ENCODE assay signal across 1 cellular context in genomic region chr11:126062679-126063509, GRCh38.
TF ChIP-seq lines count a peak whose summit lies in the region.

Gene CDON (minus strand): TSS chr11:126062866. CDS start chr11:126023476, 39,390 bp downstream.

TF ChIP-seq in H1, 55 proteins besides CTCF, POLR2A, EP300 and RAD21 (continued from another document):
- TF ChIP-seq TCF12 (IDR thresholded peaks at IDR 0.05; ENCODE audit: low read depth, low read length) (no peak), CEBPB (IDR thresholded peaks at IDR 0.05; ENCODE audit: low read depth, low read length) (no peak), POLR2AphosphoS5 (IDR thresholded peaks at IDR 0.05; ENCODE audit: low read depth, low read length) (no peak), RXRA (IDR thresholded peaks at IDR 0.05; ENCODE audit: insufficient read depth, low read depth, low read length) (no peak), JUN (IDR thresholded peaks at IDR 0.05; ENCODE audit: low read depth, low read length) (no peak), SP2 (IDR thresholded peaks at IDR 0.05; ENCODE audit: low read length) (no peak), SIX5 (IDR thresholded peaks at IDR 0.05; ENCODE audit: low read depth, low read length) (peak; percentile 56), TEAD4 (IDR thresholded peaks at IDR 0.05; ENCODE audit: low read depth, low read length) (no peak), SP1 (IDR thresholded peaks at IDR 0.05; ENCODE audit: low read depth, low read length) (peak; percentile 90), SIN3A (conservative IDR thresholded peaks at IDR 0.05 in 1 of 2, IDR thresholded peaks at IDR 0.05 in 1 of 2; ENCODE audit: low read depth in 1 of 2, low read length in 2 of 2) (0 out of 4 replicates have a peak, but pooled peaks of 1 of the 2 experiments have one; percentile 64), RBBP5 (IDR thresholded peaks at IDR 0.05; ENCODE audit: borderline replicate concordance, low read depth, low read length) (no peak), CREB1 (IDR thresholded peaks at IDR 0.05) (no peak), USF2 (IDR thresholded peaks at IDR 0.05; ENCODE audit: low read length) (no peak), CHD1 (IDR thresholded peaks at IDR 0.05; ENCODE audit: low read depth, low read length) (peak; percentile 99), ATF2 (IDR thresholded peaks at IDR 0.05; ENCODE audit: low read length) (no peak), MAFK (IDR thresholded peaks at IDR 0.05; ENCODE audit: low read depth, low read length) (no peak), ZNF274 (IDR thresholded peaks at IDR 0.05; ENCODE audit: borderline replicate concordance, extremely low read depth, low read length) (no peak), ATF3 (IDR thresholded peaks at IDR 0.05; ENCODE audit: insufficient read depth, low read depth, low read length) (no peak), CBX8 (IDR thresholded peaks at IDR 0.05; ENCODE audit: borderline replicate concordance, low read depth, low read length) (no peak), NRF1 (IDR thresholded peaks at IDR 0.05; ENCODE audit: low read depth, low read length) (peak; percentile 42), EGR1 (IDR thresholded peaks at IDR 0.05; ENCODE audit: borderline replicate concordance, low read depth, low read length) (peak; percentile 67), HDAC2 (IDR thresholded peaks at IDR 0.05; ENCODE audit: borderline replicate concordance in 1 of 2, low read depth in 2 of 2, low read length in 2 of 2) (no peak), SUZ12 (IDR thresholded peaks at IDR 0.05; ENCODE audit: low read length) (no peak), CHD2 (IDR thresholded peaks at IDR 0.05; ENCODE audit: low read length) (no peak), JUND (IDR thresholded peaks at IDR 0.05; ENCODE audit: low read length) (peak; percentile 98), SIRT6 (IDR thresholded peaks at IDR 0.05; ENCODE audit: low read length) (no peak), CTBP2 (IDR thresholded peaks at IDR 0.05; ENCODE audit: borderline replicate concordance, insufficient read depth, insufficient read length, low read length) (no peak), TBP (IDR thresholded peaks at IDR 0.05; ENCODE audit: low read depth, low read length) (no peak; the same call in 1 of the 2 replicates), TAF7 (optimal IDR thresholded peaks at IDR 0.05; ENCODE audit: borderline replicate concordance, low read depth, low read length) (no peak), KDM1A (IDR thresholded peaks at IDR 0.05; ENCODE audit: borderline replicate concordance, low read length) (no peak), SAP30 (IDR thresholded peaks at IDR 0.05; ENCODE audit: insufficient read depth, insufficient replicate concordance, low read length) (no peak), BRCA1 (IDR thresholded peaks at IDR 0.05; ENCODE audit: low read depth, low read length) (no peak), HDAC6 (IDR thresholded peaks at IDR 0.05; ENCODE audit: low read depth, low read length) (no peak), CHD7 (IDR thresholded peaks at IDR 0.05; ENCODE audit: insufficient replicate concordance, low read length) (no peak), GTF2F1 (IDR thresholded peaks at IDR 0.05; ENCODE audit: borderline replicate concordance, low read depth, low read length) (no peak), NANOG (IDR thresholded peaks at IDR 0.05; ENCODE audit: insufficient read depth, low read depth, low read length, poor library complexity, severe bottlenecking) (no peak), BCL11A (IDR thresholded peaks at IDR 0.05; ENCODE audit: low read depth in 2 of 2, low read length in 2 of 2) (no peak), E2F6 (IDR thresholded peaks at IDR 0.05) (no peak), RFX5 (IDR thresholded peaks at IDR 0.05; ENCODE audit: borderline replicate concordance, low read depth, low read length) (no peak), EZH2 (IDR thresholded peaks at IDR 0.05; ENCODE audit: low read depth, low read length, severe bottlenecking) (no peak), TAF1 (IDR thresholded peaks at IDR 0.05; ENCODE audit: low read depth, low read length) (peak; percentile 52; the same call in 1 of the 2 replicates), GABPA (IDR thresholded peaks at IDR 0.05; ENCODE audit: borderline replicate concordance, insufficient read depth, low read length) (no peak), FOSL1 (IDR thresholded peaks at IDR 0.05; ENCODE audit: insufficient read depth, low read depth, low read length) (no peak), POU5F1 (IDR thresholded peaks at IDR 0.05; ENCODE audit: low read depth, low read length) (no peak)
